Comparison of ENCODE assay signal across 18 cellular contexts in the genomic region with DNA sequence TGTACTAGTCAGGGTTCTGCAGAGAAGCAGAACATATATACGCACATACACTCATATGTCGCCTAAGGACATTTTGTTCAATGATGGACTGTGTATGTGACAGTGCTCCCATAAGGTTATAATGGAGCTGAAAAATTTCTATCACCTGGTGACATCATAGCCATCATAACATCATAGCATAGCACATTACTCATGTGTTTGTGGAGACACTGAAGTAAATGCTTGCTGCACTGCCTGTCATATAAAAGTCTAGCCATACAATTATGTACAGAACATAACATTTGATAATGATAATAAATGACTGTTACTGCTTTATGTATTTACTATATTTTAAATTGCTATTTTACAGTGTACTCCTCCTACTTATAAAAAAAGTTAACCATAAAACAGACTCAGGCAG.
"Had no signal": no experiment of that assay in that cellular context is flagged by ENCODE, and none has a peak within 500 bp of the region (broad histone marks: within the 10 kb centered on the region; RNA-seq: fewer than 3 reads in every experiment).

No MANE protein-coding gene starts in this region.

- DNase-seq: dermis blood vessel endothelial cell; dorsolateral prefrontal cortex; effector CD4-positive, alpha-beta T cell; effector memory CD4-positive, alpha-beta T cell; foreskin keratinocyte; heart left ventricle; hypothalamus; immature natural killer cell; islet precursor cell; kidney; kidney glomerular epithelial cell; left lung; left ventricle myocardium superior; lower lobe of right lung; mesenchymal stem cell had no signal

- FAIRE-seq: endothelial cell of umbilical vein, frontal cortex, kidney had no signal

- ATAC-seq: foreskin keratinocyte, gastroesophageal sphincter, heart left ventricle, left lung, left ventricle myocardium superior, lower lobe of right lung had no signal
